Comparison of ENCODE assay signal across 3 cellular contexts in the genomic region with DNA sequence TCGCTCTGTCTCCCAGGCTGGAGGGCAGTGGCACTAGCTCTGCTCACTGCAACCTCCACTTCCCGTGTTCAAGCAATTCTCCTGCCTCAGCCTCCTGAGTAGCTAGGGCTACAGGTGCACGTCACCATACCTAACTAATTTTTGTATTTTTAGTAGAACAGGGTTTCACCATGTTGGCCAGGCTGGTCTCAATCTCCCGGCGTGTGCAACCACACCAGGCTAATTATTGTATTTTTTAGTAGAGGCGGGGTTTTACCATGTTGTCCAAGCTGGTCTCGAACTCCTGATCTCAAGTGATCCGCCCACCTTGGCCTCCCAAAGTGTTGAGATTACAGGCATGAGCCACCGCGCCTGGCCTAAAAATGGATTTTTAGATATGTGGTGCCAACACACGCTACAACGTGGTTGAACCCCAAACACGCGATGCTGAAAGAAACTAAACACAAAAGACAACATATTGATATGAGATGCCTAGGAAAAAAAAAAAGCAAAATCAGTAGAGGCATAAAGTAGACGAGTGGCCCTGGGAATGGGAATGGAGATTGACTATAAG. TPM values are rescaled to one million over a fixed set of nuclear protein-coding genes. Genes with fewer than 3 reads are reported as not detected.
"Had no signal": no experiment of that assay in that cellular context is flagged by ENCODE, and none has a peak within 500 bp of the region (broad histone marks: within the 10 kb centered on the region; RNA-seq: fewer than 3 reads in every experiment).

No MANE protein-coding gene starts in this region.

RNA-seq across cellular contexts. Expression of gene IL21R, which starts 3.6 kb away (rescaled TPM):
- total RNA-seq: occipital lobe, progenitor cell of endocrine pancreas, smooth muscle cell had no signal
- polyA plus RNA-seq: smooth muscle cell had no signal
